17 cellular contexts compared by ENCODE assay signal in genomic region chr9:5688109-5688508, GRCh38. TPM values are rescaled to one million over a fixed set of nuclear protein-coding genes. Genes with fewer than 3 reads are reported as not detected.
DNase-seq lines count a peak whose midpoint lies in the region; ATAC-seq, FAIRE-seq and TF ChIP-seq lines count a peak whose summit lies in the region.
"Had no signal": no experiment of that assay in that cellular context is flagged by ENCODE, and none has a peak within 500 bp of the region (broad histone marks: within the 10 kb centered on the region; RNA-seq: fewer than 3 reads in every experiment).

No MANE protein-coding gene starts in this region.

- H3K36me3 ChIP-seq in mesendoderm (ENCODE audit: control insufficient read depth, insufficient read depth, low read length), result no peaks in the 10 kb centered on the region
- H3K36me3 ChIP-seq: right lobe of liver had no signal

- H3K27me3 ChIP-seq in mesendoderm (ENCODE audit: insufficient read depth, low read length, poor library complexity), result no peaks in the 10 kb centered on the region
- H3K27me3 ChIP-seq: right lobe of liver had no signal

- H2BK5ac ChIP-seq in mesendoderm (ENCODE audit: low read length), result no peak overlapping the region

- TF ChIP-seq POLR2A in GM12892 (IDR thresholded peaks at IDR 0.05; ENCODE audit: low read depth, low read length), result no peak

- H3K27ac ChIP-seq in mesendoderm (ENCODE audit: low read depth, low read length), result no peak overlapping the region
- H3K27ac ChIP-seq: epithelial cell of prostate, right lobe of liver had no signal

- intact Hi-C loops in posterior vena cava (cut with DNase I), result no loop called here

- no peak overlapping the region for H3K4me3 Mint-ChIP-seq in chondrocyte (ENCODE audit: unreplicated experiment)
- H3K4me3 Mint-ChIP-seq: activated naive CD4-positive, alpha-beta T cell treated with anti-CD3 and anti-CD28 coated beads for 36 hours; B cell; nephron had no signal

- DNase-seq in GM12892 (ENCODE audit: insufficient read length) (no peak), M059J (ENCODE audit: low read depth) (peak; percentile 57), chondrocyte (ENCODE audit: low spot score) (no peak), mesendoderm (peak; percentile 15), D721Med (ENCODE audit: insufficient read length, low spot score) (no peak), posterior vena cava (ENCODE audit: low spot score) (no peak)
- DNase-seq in activated CD4-positive, alpha-beta T cell treated with anti-CD3 and anti-CD28 coated beads, Interleukin-2, amount 50 U/mL, for 48 hours, result no peak
- DNase-seq: activated naive CD4-positive, alpha-beta T cell treated with anti-CD3 and anti-CD28 coated beads for 36 hours; NCI-H1092; right lobe of liver; stimulated activated CD4-positive, alpha-beta T cell treated with anti-CD3 and anti-CD28 coated beads, Interleukin-4, amount 100 ng/mL, for 1 hour; trophoblast cell had no signal

- no peak overlapping the region for H3K56ac ChIP-seq in mesendoderm (ENCODE audit: low read length)

- H3K4me1 Mint-ChIP-seq in chondrocyte (ENCODE audit: low read depth), result peaks cover 33% of the 10 kb centered on the region
- H3K4me1 Mint-ChIP-seq: nephron had no signal

- ATAC-seq in GM21717 (IDR thresholded peaks at IDR 0.05; ENCODE audit: unreplicated experiment), result no peak

- H2AK5ac ChIP-seq in mesendoderm (ENCODE audit: low read length), result no peak overlapping the region

- no peak overlapping the region for H4K5ac ChIP-seq in mesendoderm (ENCODE audit: low read length)

- H2BK15ac ChIP-seq in mesendoderm (replicated peaks; ENCODE audit: low read depth), result no peak overlapping the region

- no peak overlapping the region for H3K4ac ChIP-seq in mesendoderm (ENCODE audit: low read depth, low read length)

- no peak overlapping the region for H3K4me3 ChIP-seq in mesendoderm (ENCODE audit: low read length)
- H3K4me3 ChIP-seq: lung, right lobe of liver had no signal

- no peak overlapping the region for H4K8ac ChIP-seq in mesendoderm (ENCODE audit: low read depth, low read length)

- H3K27me3 Mint-ChIP-seq in chondrocyte (ENCODE audit: low read depth), result no peaks in the 10 kb centered on the region
- H3K27me3 Mint-ChIP-seq: B cell had no signal

- peaks cover 6% of the 10 kb centered on the region for H3K36me3 Mint-ChIP-seq in chondrocyte (ENCODE audit: low read depth)

- H3K9me3 Mint-ChIP-seq in chondrocyte (ENCODE audit: low read depth), result peaks cover 4% of the 10 kb centered on the region

- H3K23ac ChIP-seq in mesendoderm (ENCODE audit: low read length), result no peak overlapping the region

- H3K79me1 ChIP-seq in mesendoderm (ENCODE audit: low read length), result no peaks in the 10 kb centered on the region

- no peak overlapping the region for H3K4me2 ChIP-seq in mesendoderm (ENCODE audit: low read length)

- no peaks in the 10 kb centered on the region for H3K4me1 ChIP-seq in mesendoderm (ENCODE audit: control insufficient read depth, low read depth, low read length)
- H3K4me1 ChIP-seq: right lobe of liver had no signal

- no peak for TF ChIP-seq CTCF in chondrocyte (IDR thresholded peaks at IDR 0.05)
- TF ChIP-seq CTCF in D721Med (IDR thresholded peaks at IDR 0.05; ENCODE audit: insufficient read depth, missing control alignments), result no peak

- no peak overlapping the region for H3K9ac ChIP-seq in mesendoderm (ENCODE audit: low read length)

- no peak overlapping the region for H3K18ac ChIP-seq in mesendoderm (ENCODE audit: low read length)

- no CpG with 5 or more reads among the region's 1 CpG for WGBS in mesendoderm (ENCODE audit: extremely low coverage, insufficient coverage, low lambda C conversion rate)

- peak overlapping the region; percentile 71 for H3K27ac Mint-ChIP-seq in chondrocyte (ENCODE audit: unreplicated experiment)
- H3K27ac Mint-ChIP-seq: activated naive CD4-positive, alpha-beta T cell treated with anti-CD3 and anti-CD28 coated beads for 36 hours; B cell had no signal

- no peaks in the 10 kb centered on the region for H3K79me2 ChIP-seq in mesendoderm (ENCODE audit: control insufficient read depth, insufficient read depth, low read length)

- FAIRE-seq in GM12892 (lab: Jason Lieb, UNC) (peak; percentile 46), D721Med (lab: Jason Lieb, UNC) (no peak)

- H2BK120ac ChIP-seq in mesendoderm (ENCODE audit: low read depth, low read length), result no peak overlapping the region

RNA-seq across cellular contexts. Expression of gene RIC1, which starts 59.2 kb away (rescaled TPM):
- 16.8 TPM for polyA plus RNA-seq in GM12892 (2012; ENCODE audit: missing spikeins)
- total RNA-seq in M059J (2014; rRNA removed; shearing (Covaris generic)), result 27.0 and 33.4 TPM in 2 replicates
- total RNA-seq in chondrocyte (34.4 to 40.7 TPM (median 39.3 TPM) in 3 replicates), posterior vena cava (10 to 100 TPM; 20.2 to 25.2 TPM)
- polyA plus RNA-seq in mesendoderm (2013, experiment 1 of 2), result 10.7 TPM
- polyA plus RNA-seq in mesendoderm (2013, experiment 2 of 2), result 10.4 TPM

Comparison
In these comparisons a context has a peak if more than half of its experiments do, and no peak if none do; other contexts are left out.
1. DNase-seq: peak in M059J (single experiment) and mesendoderm (single experiment); none in GM12892 (single experiment), chondrocyte (single experiment), D721Med (single experiment), posterior vena cava (single experiment) and activated CD4-positive, alpha-beta T cell treated with anti-CD3 and anti-CD28 coated beads, Interleukin-2, amount 50 U/mL, for 48 hours (0 of 2).